18 cellular contexts compared by ENCODE assay signal in genomic region chr5:108788142-108788541, GRCh38. TPM values are rescaled to one million over a fixed set of nuclear protein-coding genes. Genes with fewer than 3 reads are reported as not detected.
DNase-seq lines count a peak whose midpoint lies in the region; ATAC-seq and TF ChIP-seq lines count a peak whose summit lies in the region.
"Had no signal": no experiment of that assay in that cellular context is flagged by ENCODE, and none has a peak within 500 bp of the region (broad histone marks: within the 10 kb centered on the region; RNA-seq: fewer than 3 reads in every experiment).

No MANE protein-coding gene starts in this region.

- peaks cover 0 to 32% (median 0%) of the 10 kb centered on the region in 3 donors for H3K4me1 ChIP-seq in gastroesophageal sphincter
- H3K4me1 ChIP-seq in mucosa of descending colon (ENCODE audit: low read depth): no peaks in the 10 kb centered on the region
- peaks cover 0 to 6% of the 10 kb centered on the region in 2 donors for H3K4me1 ChIP-seq in thoracic aorta (ENCODE audit: control insufficient read depth in 1 of 2, low read depth in 2 of 2)
- no peaks in the 10 kb centered on the region for H3K4me1 ChIP-seq in GM23338 (ENCODE audit: insufficient read depth)

- no peaks in the 10 kb centered on the region for H3F3A ChIP-seq in GM23338 (replicated peaks; ENCODE audit: low read depth)

- intact Hi-C loops in mucosa of descending colon (cut with DNase I, micrococcal nuclease): no loop called here

- H3K27ac Mint-ChIP-seq in GM23338: no peak overlapping the region
- H3K27ac Mint-ChIP-seq: activated CD8-positive, alpha-beta memory T cell treated with anti-CD3 and anti-CD28 coated beads, Interleukin-2, amount 10 ng/mL, durations not matched to agents 7 days and 5 days; activated naive CD4-positive, alpha-beta T cell treated with anti-CD3 and anti-CD28 coated beads, Interleukin-2, amount 50 U/mL, for 24 hours; CD8-positive, alpha-beta T cell; stimulated activated naive B cell treated with anti-CD40 and anti-IgM and Interleukin-4, amounts not matched to agents 10 μg/mL and 1 μg/mL and 100 μg/mL, for 72 hours had no signal

- CTCF ChIA-PET in RWPE1 (lab: Yijun Ruan, JAX): interaction anchor here (0.6 to 1.0 kb wide), 4 partner anchors 12 to 993 kb away, joined by 3 read pairs; no protein-coding TSS in a partner anchor

- DNase-seq in RWPE1 (ENCODE audit: low spot score) (no peak), mucosa of descending colon (no peak), thoracic aorta (ENCODE audit: low spot score) (peak; percentile 32), germinal center (ENCODE audit: low spot score) (no peak), GM23338 (ENCODE audit: low spot score) (no peak)
- DNase-seq: activated CD8-positive, alpha-beta memory T cell treated with anti-CD3 and anti-CD28 coated beads, Interleukin-2, amount 10 ng/mL, durations not matched to agents 7 days and 5 days; CD8-positive, alpha-beta T cell; cortex of kidney; NCI-H1417; NCI-H774; SIG-M5; stimulated activated CD4-positive, alpha-beta T cell treated with anti-CD3 and anti-CD28 coated beads, Interleukin-2, amount 100 ng/mL, for 48 hours; stimulated activated naive B cell treated with anti-CD40 and anti-IgM and Interleukin-4, amounts not matched to agents 10 μg/mL and 1 μg/mL and 100 μg/mL, for 72 hours had no signal

- no peaks in the 10 kb centered on the region for H4K20me1 ChIP-seq in GM23338 (replicated peaks; ENCODE audit: insufficient read depth)

- H3K27me3 Mint-ChIP-seq in GM23338 (ENCODE audit: insufficient read depth, low read depth, poor library complexity): no peaks in the 10 kb centered on the region
- H3K27me3 Mint-ChIP-seq: activated CD8-positive, alpha-beta memory T cell treated with anti-CD3 and anti-CD28 coated beads, Interleukin-2, amount 10 ng/mL, durations not matched to agents 7 days and 5 days; activated naive CD4-positive, alpha-beta T cell treated with anti-CD3 and anti-CD28 coated beads, Interleukin-2, amount 50 U/mL, for 24 hours; stimulated activated naive B cell treated with anti-CD40 and anti-IgM and Interleukin-4, amounts not matched to agents 10 μg/mL and 1 μg/mL and 100 μg/mL, for 72 hours had no signal

- ATAC-seq in gastroesophageal sphincter (peak; percentile 87), mucosa of descending colon (peak; percentile 32), thoracic aorta (ENCODE audit: insufficient number of reproducible peaks, low FRiP score, low read depth) (peak; percentile 71), GM18867 (IDR thresholded peaks at IDR 0.05; ENCODE audit: unreplicated experiment) (no peak), GM23338 (no peak), HG02798 (IDR thresholded peaks at IDR 0.05; ENCODE audit: poor library complexity, unreplicated experiment) (no peak)
- ATAC-seq: activated CD8-positive, alpha-beta memory T cell treated with anti-CD3 and anti-CD28 coated beads, Interleukin-2, amount 10 ng/mL, durations not matched to agents 7 days and 5 days; CD8-positive, alpha-beta T cell; HCT116; stimulated activated naive B cell treated with anti-CD40 and anti-IgM and Interleukin-4, amounts not matched to agents 10 μg/mL and 1 μg/mL and 100 μg/mL, for 72 hours had no signal

- peaks cover 53% of the 10 kb centered on the region for H3K9me3 Mint-ChIP-seq in GM23338

- peaks cover 67% of the 10 kb centered on the region for H3K36me3 Mint-ChIP-seq in GM23338 (ENCODE audit: low read depth)

- no peak for TF ChIP-seq POLR2A in gastroesophageal sphincter (IDR thresholded peaks at IDR 0.05)

- H3K27me3 ChIP-seq in gastroesophageal sphincter (no peaks in the 10 kb centered on the region), thoracic aorta (replicated peaks; ENCODE audit: insufficient read depth) (no peaks in the 10 kb centered on the region), GM23338 (ENCODE audit: insufficient read depth) (no peaks in the 10 kb centered on the region)

- no peaks in the 10 kb centered on the region for H3K9me2 ChIP-seq in GM23338 (ENCODE audit: insufficient read depth)

- no peak overlapping the region for H3K4me2 ChIP-seq in GM23338

- H3K4me3 Mint-ChIP-seq in GM23338: no peak overlapping the region
- H3K4me3 Mint-ChIP-seq: activated CD8-positive, alpha-beta memory T cell treated with anti-CD3 and anti-CD28 coated beads, Interleukin-2, amount 10 ng/mL, durations not matched to agents 7 days and 5 days; activated naive CD4-positive, alpha-beta T cell treated with anti-CD3 and anti-CD28 coated beads, Interleukin-2, amount 50 U/mL, for 24 hours; CD8-positive, alpha-beta T cell; stimulated activated naive B cell treated with anti-CD40 and anti-IgM and Interleukin-4, amounts not matched to agents 10 μg/mL and 1 μg/mL and 100 μg/mL, for 72 hours had no signal

- no peak overlapping the region for H2AFZ ChIP-seq in GM23338

- peaks cover 11% of the 10 kb centered on the region for H3K79me2 ChIP-seq in GM23338 (replicated peaks; ENCODE audit: insufficient read depth)

- no peaks in the 10 kb centered on the region for H3K9me3 ChIP-seq in gastroesophageal sphincter
- peaks cover 5% of the 10 kb centered on the region for H3K9me3 ChIP-seq in mucosa of descending colon
- H3K9me3 ChIP-seq in thoracic aorta: no peaks in the 10 kb centered on the region

- POLR2A ChIA-PET in RWPE1 (lab: Yijun Ruan, JAX; ENCODE audit: low non-redundant PET): no interaction called here

- 72 to 88% methylated on average over 2 to 5 of the region's 7 CpGs for WGBS in gastroesophageal sphincter (ENCODE audit: low coverage in 1 of 2), 2 donors

- H3K27ac ChIP-seq in RWPE1: peak overlapping the region; percentile 21
- H3K27ac ChIP-seq in gastroesophageal sphincter: peak overlapping the region in 1 of 4 donors; percentile 30
- H3K27ac ChIP-seq in thoracic aorta: no peak overlapping the region
- H3K27ac ChIP-seq in GM23338 (ENCODE audit: low read depth): no peak overlapping the region

- TF ChIP-seq CTCF in RWPE1 (conservative IDR thresholded peaks at IDR 0.05; ENCODE audit: low read depth) (no peak), gastroesophageal sphincter (IDR thresholded peaks at IDR 0.05) (no peak), mucosa of descending colon (IDR thresholded peaks at IDR 0.05) (no peak), thoracic aorta (IDR thresholded peaks at IDR 0.05) (no peak), GM23338 (conservative IDR thresholded peaks at IDR 0.05; ENCODE audit: low read depth in 2 of 2) (no peak)

- no peak overlapping the region for H3K4me3 ChIP-seq in gastroesophageal sphincter
- H3K4me3 ChIP-seq in mucosa of descending colon: no peak overlapping the region
- H3K4me3 ChIP-seq in thoracic aorta: no peak overlapping the region
- no peak overlapping the region for H3K4me3 ChIP-seq in GM23338

- no peaks in the 10 kb centered on the region for H3K4me1 Mint-ChIP-seq in GM23338
- H3K4me1 Mint-ChIP-seq: activated CD8-positive, alpha-beta memory T cell treated with anti-CD3 and anti-CD28 coated beads, Interleukin-2, amount 10 ng/mL, durations not matched to agents 7 days and 5 days had no signal

- no peak for TF ChIP-seq EP300 in gastroesophageal sphincter (IDR thresholded peaks at IDR 0.05)

- H3K36me3 ChIP-seq in gastroesophageal sphincter: peaks cover 0 to 11% of the 10 kb centered on the region in 2 donors
- H3K36me3 ChIP-seq in mucosa of descending colon (ENCODE audit: low read depth): no peaks in the 10 kb centered on the region
- H3K36me3 ChIP-seq in thoracic aorta: no peaks in the 10 kb centered on the region
- peaks cover 15% of the 10 kb centered on the region for H3K36me3 ChIP-seq in GM23338 (ENCODE audit: insufficient read depth)

TF ChIP-seq in GM23338, 12 proteins besides CTCF, POLR2A, EP300 and RAD21 (continues in another document):
- TF ChIP-seq EZH2 (IDR thresholded peaks at IDR 0.05; ENCODE audit: low read depth, unreplicated experiment) (no peak), STAT1 (IDR thresholded peaks at IDR 0.05; ENCODE audit: unreplicated experiment) (no peak), JUNB (IDR thresholded peaks at IDR 0.05; ENCODE audit: unreplicated experiment) (no peak), POLR2AphosphoS5 (IDR thresholded peaks at IDR 0.05; ENCODE audit: low read depth) (no peak), ZNF331 (CRISPR knock-in tag; IDR thresholded peaks at IDR 0.05; ENCODE audit: low read depth) (no peak), CREB1 (CRISPR knock-in tag; IDR thresholded peaks at IDR 0.05; ENCODE audit: low read depth) (no peak), REST (IDR thresholded peaks at IDR 0.05; ENCODE audit: unreplicated experiment) (no peak), EZH2phosphoT487 (IDR thresholded peaks at IDR 0.05; ENCODE audit: unreplicated experiment) (no peak)

RNA-seq across cellular contexts. Expression of gene FER, which starts 40.4 kb away (rescaled TPM):
- total RNA-seq in gastroesophageal sphincter: 10 to 100 TPM; 23.2 to 45.3 (median 32.5) TPM
- 10 to 100 TPM; 12.8 to 44.0 (median 13.6) TPM for total RNA-seq in mucosa of descending colon
- total RNA-seq in thoracic aorta: 10 to 100 TPM; 15.6 to 38.1 TPM
- total RNA-seq in GM23338 (2014; rRNA removed; shearing (Covaris generic)): 14.2 and 17.4 TPM in 2 replicates
- polyA plus RNA-seq in GM23338 (2016; fragmentation: Nextera tagmentation; extraction: Ambion mirVana): 23.5 and 34.8 TPM in 2 replicates

Comparison
In these comparisons a context has a peak if more than half of its experiments do, and no peak if none do; other contexts are left out.
1. ATAC-seq: peak in gastroesophageal sphincter (single experiment), mucosa of descending colon (single experiment) and thoracic aorta (single experiment); none in GM18867 (single experiment), GM23338 (single experiment) and HG02798 (single experiment).